Comparison of ENCODE assay signal across 1 cellular context in genomic region chr17:47969975-47970724, GRCh38.
TF ChIP-seq lines count a peak whose summit lies in the region.

No MANE protein-coding gene starts in this region.

TF ChIP-seq in K562, 482 proteins besides CTCF, POLR2A, EP300 and RAD21 (continued from another document and continues in another):
- peak in 1 of 2 experiments; percentile 8; a peak in 1 of 4 replicates for TF ChIP-seq KDM1A (IDR thresholded peaks at IDR 0.05)
- TF ChIP-seq NKRF (IDR thresholded peaks at IDR 0.05; ENCODE audit: borderline replicate concordance): no peak
- 0 out of 2 replicates have a peak, but pooled peaks have one; percentile 34 for TF ChIP-seq ZBTB26 (CRISPR knock-in tag; IDR thresholded peaks at IDR 0.05)
- no peak for TF ChIP-seq ZNF766 (CRISPR knock-in tag; conservative IDR thresholded peaks at IDR 0.05)
- no peak for TF ChIP-seq PRMT5 (CRISPR knock-in tag; IDR thresholded peaks at IDR 0.05)
- TF ChIP-seq DIDO1 (tag; IDR thresholded peaks at IDR 0.05; ENCODE audit: low read depth): no peak
- TF ChIP-seq TCF3 (CRISPR knock-in tag; IDR thresholded peaks at IDR 0.05): no peak
- 0 out of 2 replicates have a peak, but pooled peaks have one; percentile 12 for TF ChIP-seq ERF (CRISPR knock-in tag; IDR thresholded peaks at IDR 0.05)
- peak; percentile 44 for TF ChIP-seq ARID1B (IDR thresholded peaks at IDR 0.05)
- no peak for TF ChIP-seq ZNF75A (CRISPR knock-in tag; IDR thresholded peaks at IDR 0.05)
- TF ChIP-seq ZNF143 (CRISPR knock-in tag; IDR thresholded peaks at IDR 0.05): no peak
- TF ChIP-seq BMI1 (IDR thresholded peaks at IDR 0.05; ENCODE audit: low read length): no peak
- no peak for TF ChIP-seq HNRNPL (IDR thresholded peaks at IDR 0.05; ENCODE audit: low read depth, low read length)
- TF ChIP-seq CBFA2T3 (IDR thresholded peaks at IDR 0.05): peak; percentile 64; the same call in 1 of the 2 replicates
- TF ChIP-seq CHD7 (IDR thresholded peaks at IDR 0.05; ENCODE audit: low read depth, low read length): no peak
- TF ChIP-seq JUND (IDR thresholded peaks at IDR 0.05; ENCODE audit: borderline replicate concordance, low read depth, low read length): no peak
- TF ChIP-seq JUND (tag; IDR thresholded peaks at IDR 0.05; ENCODE audit: borderline replicate concordance, low read depth, low read length): no peak
- TF ChIP-seq MYNN (IDR thresholded peaks at IDR 0.05): no peak
- no peak for TF ChIP-seq MYNN (CRISPR knock-in tag; IDR thresholded peaks at IDR 0.05)
- no peak for TF ChIP-seq CEBPG (CRISPR knock-in tag; IDR thresholded peaks at IDR 0.05)
- no peak for TF ChIP-seq CEBPG (tag; conservative IDR thresholded peaks at IDR 0.05 in 1 of 2, IDR thresholded peaks at IDR 0.05 in 1 of 2)
- 0 out of 2 replicates have a peak, but pooled peaks have one; percentile 30 for TF ChIP-seq CBFB (CRISPR knock-in tag; IDR thresholded peaks at IDR 0.05)
- TF ChIP-seq HBP1 (CRISPR knock-in tag; IDR thresholded peaks at IDR 0.05): 0 out of 2 replicates have a peak, but pooled peaks have one; percentile 27
- TF ChIP-seq ZNF175 (CRISPR knock-in tag; IDR thresholded peaks at IDR 0.05; ENCODE audit: low read depth): no peak
- TF ChIP-seq ZNF76 (CRISPR knock-in tag; IDR thresholded peaks at IDR 0.05; ENCODE audit: borderline replicate concordance): peak; percentile 29; the same call in 1 of the 2 replicates
- no peak for TF ChIP-seq SRSF9 (IDR thresholded peaks at IDR 0.05; ENCODE audit: borderline replicate concordance, low read depth, low read length)
- TF ChIP-seq RBBP5 (IDR thresholded peaks at IDR 0.05; ENCODE audit: borderline replicate concordance, insufficient read depth, low read length, poor library complexity, severe bottlenecking): no peak
- TF ChIP-seq ZNF512 (tag; IDR thresholded peaks at IDR 0.05): no peak
- TF ChIP-seq HOXB6 (CRISPR knock-in tag; IDR thresholded peaks at IDR 0.05; ENCODE audit: borderline replicate concordance): no peak
- TF ChIP-seq FOXK2 (conservative IDR thresholded peaks at IDR 0.05 in 1 of 2, IDR thresholded peaks at IDR 0.05 in 1 of 2; ENCODE audit: low read depth in 2 of 2): no peak
- TF ChIP-seq MITF (IDR thresholded peaks at IDR 0.05): no peak
- no peak for TF ChIP-seq ATF6 (CRISPR knock-in tag; IDR thresholded peaks at IDR 0.05)
- TF ChIP-seq TAL1 (IDR thresholded peaks at IDR 0.05): 0 out of 2 replicates have a peak, but pooled peaks have one; percentile 17
- TF ChIP-seq CBFA2T2 (conservative IDR thresholded peaks at IDR 0.05): peak; percentile 43; the same call in 1 of the 2 replicates
